In genomic region chr7:151058766-151059361, GRCh38 we compare ENCODE assay signal across 8 cellular contexts. TPM values are rescaled to one million over a fixed set of nuclear protein-coding genes. Genes with fewer than 3 reads are reported as not detected.
A peak's percentile ranks its signal among the peaks of the same experiment; 100 is the strongest.
DNase-seq lines count a peak whose midpoint lies in the region; ATAC-seq and TF ChIP-seq lines count a peak whose summit lies in the region.

No MANE protein-coding gene starts in this region.

- H2BK12ac ChIP-seq in mesenchymal stem cell (ENCODE audit: low read length in 2 of 2): peak overlapping the region; percentile 69 to 85

- TF ChIP-seq POLR2A in tibial nerve (IDR thresholded peaks at IDR 0.05): no peak

- ATAC-seq in HG03565 (IDR thresholded peaks at IDR 0.05; ENCODE audit: unreplicated experiment) (no peak), GM18861 (IDR thresholded peaks at IDR 0.05; ENCODE audit: unreplicated experiment) (no peak)

- H4K8ac ChIP-seq in mesenchymal stem cell (ENCODE audit: low read length): peak overlapping the region; percentile 96

- H3K14ac ChIP-seq in mesenchymal stem cell (ENCODE audit: low read length in 2 of 2): peak overlapping the region in 1 of 2 experiments; percentile 51

- H2AK5ac ChIP-seq in mesenchymal stem cell (ENCODE audit: low read length, severe bottlenecking): peak overlapping the region; percentile 87

- 15% methylated on average over 13 of the region's 18 CpGs for WGBS in mesenchymal stem cell
- WGBS in tibial nerve, 2 donors: 4 to 5% methylated on average over 18 of the region's 18 CpGs

- peak overlapping the region; percentile 90 for H3K9ac ChIP-seq in mesenchymal stem cell (ENCODE audit: low read length)

- peaks cover 15% of the 10 kb centered on the region for H3K79me1 ChIP-seq in mesenchymal stem cell (replicated peaks; ENCODE audit: low read length, poor library complexity, severe bottlenecking)

- peak overlapping the region; percentile 30 for H2BK15ac ChIP-seq in mesenchymal stem cell (ENCODE audit: low read depth, poor library complexity, severe bottlenecking)

- no peak overlapping the region for H2AFZ ChIP-seq in mesenchymal stem cell (ENCODE audit: low read depth, low read length)

- DNase-seq in NCI-H1092 treated with DMSO at 0.1 percent for 48 hours (lab: John Stamatoyannopoulos, UW) (peak; percentile 33), NCI-H1092 (lab: John Stamatoyannopoulos, UW) (no peak), NCI-H526 treated with DMSO at 0.1 percent for 48 hours (lab: John Stamatoyannopoulos, UW) (peak; percentile 25), cardiac fibroblast (ENCODE audit: low read depth in 2 of 2) (peak in 1 of 2 donors; percentile 19), mesenchymal stem cell (peak; percentile 70), tibial nerve (ENCODE audit: low spot score in 2 of 2) (no peak)

- peak overlapping the region; percentile 89 to 97 for H3K4ac ChIP-seq in mesenchymal stem cell (ENCODE audit: low read depth in 1 of 2, low read length in 2 of 2)

- H3K4me2 ChIP-seq in mesenchymal stem cell (ENCODE audit: low read length, poor library complexity, severe bottlenecking): peak overlapping the region; percentile 84

- peak overlapping the region; percentile 95 for H3K27ac ChIP-seq in mesenchymal stem cell (ENCODE audit: low read length, poor library complexity, severe bottlenecking)
- peak overlapping the region; percentile 93 to 97 (median 96) for H3K27ac ChIP-seq in tibial nerve

- peak overlapping the region; percentile 48 for H4K91ac ChIP-seq in mesenchymal stem cell (ENCODE audit: low read length)

- H3K36me3 ChIP-seq in mesenchymal stem cell (ENCODE audit: control insufficient read depth in 1 of 2, insufficient read depth in 2 of 2, low read depth in 1 of 2, low read length in 2 of 2): peaks cover 13 to 27% of the 10 kb centered on the region in 2 experiments
- peaks cover 0 to 16% (median 0%) of the 10 kb centered on the region in 3 donors for H3K36me3 ChIP-seq in tibial nerve

- peak overlapping the region; percentile 41 to 69 for H3K4me3 ChIP-seq in cardiac fibroblast (replicated peaks in 1 of 2; ENCODE audit: low read depth in 2 of 2, low read length in 2 of 2)
- H3K4me3 ChIP-seq in mesenchymal stem cell (ENCODE audit: insufficient read depth in 1 of 2, low read depth in 1 of 2, low read length in 2 of 2): peak overlapping the region; percentile 40 to 96
- peak overlapping the region; percentile 72 to 91 (median 80) for H3K4me3 ChIP-seq in tibial nerve

- H3K18ac ChIP-seq in mesenchymal stem cell (ENCODE audit: low read depth in 1 of 2, low read length in 2 of 2): peak overlapping the region; percentile 93 to 95

- peaks cover 44% of the 10 kb centered on the region for H3K4me1 ChIP-seq in mesenchymal stem cell (ENCODE audit: control insufficient read depth, insufficient read depth, low read depth, low read length)
- H3K4me1 ChIP-seq in tibial nerve: peaks cover 0 to 60% (median 42%) of the 10 kb centered on the region in 4 donors

- H3K9me3 ChIP-seq in mesenchymal stem cell (ENCODE audit: control insufficient read depth, low read length) (no peaks in the 10 kb centered on the region), tibial nerve (no peaks in the 10 kb centered on the region)

- peak overlapping the region; percentile 96 for H2BK120ac ChIP-seq in mesenchymal stem cell (ENCODE audit: low read depth, low read length)

- peak overlapping the region; percentile 60 for H2BK5ac ChIP-seq in mesenchymal stem cell (ENCODE audit: low read depth, low read length, poor library complexity, severe bottlenecking)

- H3K23ac ChIP-seq in mesenchymal stem cell (ENCODE audit: low read length in 2 of 2): peak overlapping the region in 1 of 2 experiments; percentile 85

- TF ChIP-seq EP300 in tibial nerve (IDR thresholded peaks at IDR 0.05): no peak

- H3K27me3 ChIP-seq in mesenchymal stem cell (ENCODE audit: control insufficient read depth in 1 of 2, insufficient read depth in 1 of 2, low read length in 2 of 2) (no peaks in the 10 kb centered on the region), tibial nerve (no peaks in the 10 kb centered on the region)

- TF ChIP-seq CTCF in cardiac fibroblast (IDR thresholded peaks at IDR 0.05; ENCODE audit: low read depth, low read length): no peak
- TF ChIP-seq CTCF in tibial nerve (IDR thresholded peaks at IDR 0.05): no peak

RNA-seq across cellular contexts. Expression of gene SLC4A2, which starts 0.5 kb away (rescaled TPM):
- polyA plus RNA-seq in mesenchymal stem cell (2013, experiment 1 of 2): 140 TPM
- 133 TPM for polyA plus RNA-seq in mesenchymal stem cell (2013, experiment 2 of 2)
- 100 to 1,000 TPM in 1 of 4 donors, 10 to 100 TPM in 3; 74.3 to 111 (median 91.4) TPM for total RNA-seq in tibial nerve

RNA-seq across cellular contexts. Expression of gene CDK5, which starts 1.2 kb away (rescaled TPM):
- polyA plus RNA-seq in mesenchymal stem cell (2013, experiment 1 of 2): 20.3 TPM
- polyA plus RNA-seq in mesenchymal stem cell (2013, experiment 2 of 2): 21.3 TPM
- total RNA-seq in tibial nerve: 10 to 100 TPM in 1 of 4 donors, 1 to 10 TPM in 3; 3.6 to 13.1 (median 7.1) TPM

RNA-seq across cellular contexts. Expression of gene ASIC3, which starts 10.5 kb away (rescaled TPM):
- polyA plus RNA-seq in mesenchymal stem cell (2013, experiment 1 of 2): 0.99 TPM
- 1.0 TPM for polyA plus RNA-seq in mesenchymal stem cell (2013, experiment 2 of 2)
- 1 to 10 TPM; 1.7 to 6.0 (median 4.0) TPM for total RNA-seq in tibial nerve

RNA-seq across cellular contexts. Expression of gene FASTK, which starts 21.7 kb away (rescaled TPM):
- polyA plus RNA-seq in mesenchymal stem cell (2013, experiment 1 of 2): 72.5 TPM
- polyA plus RNA-seq in mesenchymal stem cell (2013, experiment 2 of 2): 69.4 TPM
- total RNA-seq in tibial nerve: 100 to 1,000 TPM in 1 of 4 donors, 10 to 100 TPM in 3; 69.9 to 139 (median 79.7) TPM

RNA-seq across cellular contexts. Expression of gene TMUB1, which starts 24.4 kb away (rescaled TPM):
- polyA plus RNA-seq in mesenchymal stem cell (2013, experiment 1 of 2): 56.8 TPM
- polyA plus RNA-seq in mesenchymal stem cell (2013, experiment 2 of 2): 53.5 TPM
- 10 to 100 TPM; 24.3 to 61.5 (median 33.8) TPM for total RNA-seq in tibial nerve

Comparison
In these comparisons a context has a peak if more than half of its experiments do, and no peak if none do; other contexts are left out.
1. DNase-seq: peak in NCI-H1092 treated with DMSO at 0.1 percent for 48 hours (single experiment), NCI-H526 treated with DMSO at 0.1 percent for 48 hours (single experiment) and mesenchymal stem cell (single experiment); none in NCI-H1092 (single experiment) and tibial nerve (0 of 2).
2. Peak in every context shown above with its lines, with median percentiles within 50 percentile points of each other: H3K4me3 ChIP-seq.